ENCODE assay signal across 9 cellular contexts in the genomic region with DNA sequence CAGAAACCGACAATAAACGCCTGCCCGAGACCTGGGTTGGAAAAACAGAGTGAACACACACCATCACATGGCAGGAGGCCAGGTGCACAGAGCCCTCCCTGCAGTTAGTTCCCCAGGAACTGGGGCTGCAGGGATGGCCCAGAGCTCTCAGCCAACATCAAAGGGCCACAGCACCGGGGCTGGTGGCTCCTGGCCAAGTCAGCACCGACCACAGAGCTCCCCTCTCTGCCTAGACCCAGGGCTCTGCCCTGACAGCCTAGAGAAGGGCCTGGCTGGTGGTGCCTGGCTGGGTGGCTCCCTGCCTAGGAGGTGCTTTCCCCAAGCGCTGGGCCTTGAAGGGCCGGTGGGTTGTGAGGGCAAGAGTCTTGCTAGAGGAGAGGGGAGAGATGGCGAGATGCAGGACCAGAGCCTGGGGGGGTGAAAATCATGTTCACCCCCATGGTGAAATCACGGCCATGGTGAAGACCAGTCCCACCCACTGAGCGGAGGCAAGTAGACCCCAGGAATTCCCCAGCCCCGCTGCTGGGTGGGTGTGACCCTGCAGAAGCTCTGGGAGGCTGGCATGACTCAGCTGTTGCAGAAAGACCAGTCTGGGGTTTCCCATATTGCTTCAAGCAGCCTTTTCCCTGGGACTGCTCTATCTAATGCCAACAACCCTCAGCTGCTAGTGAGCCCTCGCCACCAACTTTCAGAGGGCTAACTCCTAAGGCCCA. TPM values are rescaled to one million over a fixed set of nuclear protein-coding genes. Genes with fewer than 3 reads are reported as not detected.
DNase-seq lines count a peak whose midpoint lies in the region; ATAC-seq and TF ChIP-seq lines count a peak whose summit lies in the region.
"Had no signal": no experiment of that assay in that cellular context is flagged by ENCODE, and none has a peak within 500 bp of the region (broad histone marks: within the 10 kb centered on the region; RNA-seq: fewer than 3 reads in every experiment).

No MANE protein-coding gene starts in this region.

- H3K4me3 ChIP-seq in left lung, result peak overlapping the region in 1 of 2 donors; percentile 17
- H3K4me3 ChIP-seq: psoas muscle had no signal

- H3K9me3 ChIP-seq in CD4-positive, alpha-beta T cell (ENCODE audit: control insufficient read depth, low read length), result no peaks in the 10 kb centered on the region
- no peaks in the 10 kb centered on the region for H3K9me3 ChIP-seq in left lung
- H3K9me3 ChIP-seq: psoas muscle had no signal

- no peak for TF ChIP-seq CTCF in CD4-positive, alpha-beta T cell (IDR thresholded peaks at IDR 0.05)
- TF ChIP-seq CTCF in GM20000 (IDR thresholded peaks at IDR 0.05; ENCODE audit: extremely low read depth, missing control alignments) (no peak), left lung (IDR thresholded peaks at IDR 0.05) (no peak)

- peak; percentile 22 for ATAC-seq in CD4-positive, alpha-beta T cell (ENCODE audit: poor library complexity)
- peak; percentile 61 for ATAC-seq in left lung
- ATAC-seq in GM19397 (IDR thresholded peaks at IDR 0.05; ENCODE audit: unreplicated experiment), result no peak
- no peak for ATAC-seq in GM21390 (IDR thresholded peaks at IDR 0.05; ENCODE audit: unreplicated experiment)
- no peak for ATAC-seq in GM19328 (IDR thresholded peaks at IDR 0.05; ENCODE audit: unreplicated experiment)
- ATAC-seq: psoas muscle had no signal

- H3K4me1 ChIP-seq in left lung, result peaks cover 10 to 65% of the 10 kb centered on the region in 2 donors

- peak in 5 of 10 experiments; percentile 11 to 44 (median 19) for DNase-seq in CD4-positive, alpha-beta T cell
- DNase-seq in GM20000 (ENCODE audit: low spot score), result peak; percentile 57
- peak; percentile 32 for DNase-seq in NCI-H510A treated with DMSO at 0.1 percent for 48 hours (lab: John Stamatoyannopoulos, UW)
- peak; percentile 83 for DNase-seq in activated naive CD4-positive, alpha-beta T cell treated with anti-CD3 and anti-CD28 coated beads for 36 hours
- DNase-seq in left lung, result peak; percentile 67 to 82

- no peaks in the 10 kb centered on the region for H3K27me3 Mint-ChIP-seq in CD4-positive, alpha-beta T cell
- H3K27me3 Mint-ChIP-seq in activated naive CD4-positive, alpha-beta T cell treated with anti-CD3 and anti-CD28 coated beads for 36 hours (ENCODE audit: low read depth), result no peaks in the 10 kb centered on the region

- H3K4me1 Mint-ChIP-seq in CD4-positive, alpha-beta T cell (ENCODE audit: low read depth), result peaks cover 48% of the 10 kb centered on the region
- peaks cover 58% of the 10 kb centered on the region for H3K4me1 Mint-ChIP-seq in activated naive CD4-positive, alpha-beta T cell treated with anti-CD3 and anti-CD28 coated beads for 36 hours (ENCODE audit: low read depth)

- H3K36me3 ChIP-seq in left lung, result no peaks in the 10 kb centered on the region

- H3K4me3 Mint-ChIP-seq in CD4-positive, alpha-beta T cell, result peak overlapping the region; percentile 45
- H3K4me3 Mint-ChIP-seq in activated naive CD4-positive, alpha-beta T cell treated with anti-CD3 and anti-CD28 coated beads for 36 hours, result peak overlapping the region; percentile 24

- H3K36me3 Mint-ChIP-seq in CD4-positive, alpha-beta T cell (ENCODE audit: low read depth), result peaks cover 14% of the 10 kb centered on the region
- H3K36me3 Mint-ChIP-seq in activated naive CD4-positive, alpha-beta T cell treated with anti-CD3 and anti-CD28 coated beads for 36 hours (ENCODE audit: low read depth), result no peaks in the 10 kb centered on the region

- POLR2A ChIA-PET in CD4-positive, alpha-beta T cell (lab: Charles Lee), result interaction anchor here (0.6 to 1.2 kb wide), 3 partner anchors 8 to 142 kb away, joined by 3 to 5 read pairs (median 4); no protein-coding TSS in a partner anchor

- H3K27ac Mint-ChIP-seq in CD4-positive, alpha-beta T cell, result peak overlapping the region; percentile 96
- peak overlapping the region; percentile 73 for H3K27ac Mint-ChIP-seq in activated naive CD4-positive, alpha-beta T cell treated with anti-CD3 and anti-CD28 coated beads for 36 hours

- no peaks in the 10 kb centered on the region for H3K9me3 Mint-ChIP-seq in CD4-positive, alpha-beta T cell
- no peaks in the 10 kb centered on the region for H3K9me3 Mint-ChIP-seq in activated naive CD4-positive, alpha-beta T cell treated with anti-CD3 and anti-CD28 coated beads for 36 hours

- no peak overlapping the region for H3K27ac ChIP-seq in CD4-positive, alpha-beta T cell (ENCODE audit: low read depth, low read length)
- H3K27ac ChIP-seq in left lung, result peak overlapping the region in 1 of 2 donors; percentile 73
- H3K27ac ChIP-seq: psoas muscle had no signal

- CTCF ChIA-PET in CD4-positive, alpha-beta T cell (lab: Charles Lee), result interaction anchor here (0.7 to 1.9 kb wide), 3 partner anchors 12 to 39 kb away, joined by 3 to 5 read pairs (median 3); no protein-coding TSS in a partner anchor
- CTCF ChIA-PET in activated naive CD4-positive, alpha-beta T cell treated with anti-CD3 and anti-CD28 coated beads for 36 hours (lab: Charles Lee), result interaction anchor here (1.2 to 9.6 kb wide), 3 partner anchors 9 to 295 kb away, joined by 3 to 112 read pairs (median 4); no protein-coding TSS in a partner anchor

- intact Hi-C loops in CD4-positive, alpha-beta T cell (cut with DNase I, micrococcal nuclease), result loop anchor here in 1 of 2 experiments (10.0 kb wide), 1 partner anchor 147 kb away; a partner anchor contains a TSS
- intact Hi-C loops in activated naive CD4-positive, alpha-beta T cell treated with anti-CD3 and anti-CD28 coated beads for 36 hours (cut with micrococcal nuclease), result loop anchor here (1.0 to 10.0 kb wide), 5 partner anchors 8 to 564 kb away; a partner anchor contains a TSS
- intact Hi-C loops in left lung (cut with DNase I), result no loop called here

- no peaks in the 10 kb centered on the region for H3K27me3 ChIP-seq in CD4-positive, alpha-beta T cell (ENCODE audit: control insufficient read depth, insufficient read depth, low read length)
- no peaks in the 10 kb centered on the region for H3K27me3 ChIP-seq in left lung

RNA-seq across cellular contexts. Expression of a gene that starts 7.2 kb away (rescaled TPM):
- 10 to 100 TPM in 1 of 2 experiments, 1 to 10 TPM in 1; 8.9 to 10.3 TPM for total RNA-seq in CD4-positive, alpha-beta T cell
- total RNA-seq in activated naive CD4-positive, alpha-beta T cell treated with anti-CD3 and anti-CD28 coated beads for 36 hours, result 10 to 100 TPM; 53.0 to 63.7 TPM
- 10 to 100 TPM; 26.6 to 33.5 TPM for total RNA-seq in left lung

Comparison
In these comparisons a context has a peak if more than half of its experiments do, and no peak if none do; other contexts are left out.
1. ATAC-seq: peak in CD4-positive, alpha-beta T cell (single experiment) and left lung (single experiment); none in GM19397 (single experiment), GM21390 (single experiment) and GM19328 (single experiment).